In the genomic region with DNA sequence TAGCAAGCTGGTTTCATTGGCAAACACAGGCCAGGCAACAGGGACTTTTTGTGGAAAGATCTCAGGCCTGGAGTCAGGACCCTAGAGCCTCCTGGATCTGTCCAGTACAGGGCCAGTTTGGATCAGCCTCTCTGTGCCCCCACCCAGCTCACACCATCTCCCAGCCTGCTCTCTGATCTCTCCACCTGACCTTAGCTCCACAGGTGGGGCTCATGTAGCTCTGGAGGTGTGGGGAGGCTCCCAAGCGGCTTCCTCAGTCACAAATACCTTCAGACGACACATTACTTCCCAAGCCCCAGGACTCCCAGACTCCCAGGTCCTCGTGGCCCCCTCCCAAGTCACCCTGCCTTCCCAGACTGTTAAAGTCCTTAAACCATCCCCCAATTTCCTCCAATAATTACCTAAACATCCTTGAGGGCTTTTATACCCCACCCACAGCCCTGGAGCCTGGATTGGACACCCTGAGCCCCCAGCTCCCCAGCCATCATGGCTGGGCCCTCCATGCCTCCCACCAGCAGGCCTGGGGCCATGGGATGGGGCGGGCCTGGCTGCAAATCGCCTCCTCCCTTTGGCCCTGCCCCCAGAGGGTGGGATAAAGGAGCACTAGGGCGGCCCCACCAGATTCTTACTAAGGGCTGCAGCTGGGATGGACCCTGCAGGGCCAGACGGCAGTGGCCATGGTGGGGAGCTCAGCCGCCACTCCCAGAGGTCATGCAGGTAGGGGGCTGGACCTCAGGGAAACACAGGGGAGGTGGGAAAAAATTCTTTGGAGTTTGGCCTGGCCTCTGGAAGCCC, we compare ENCODE assay signal across 16 cellular contexts.
"Had no signal": no experiment of that assay in that cellular context is flagged by ENCODE, and none has a peak within 500 bp of the region (broad histone marks: within the 10 kb centered on the region; RNA-seq: fewer than 3 reads in every experiment).

No MANE protein-coding gene starts in this region.

- ATAC-seq: activated CD8-positive, alpha-beta T cell treated with anti-CD3 and anti-CD28 coated beads for 36 hours; esophagus mucosa; naive thymus-derived CD8-positive, alpha-beta T cell had no signal

- FAIRE-seq: TTC549 had no signal

- H3K27ac ChIP-seq: tibial nerve had no signal

- H3K9me3 ChIP-seq: heart right ventricle, tibial nerve had no signal

- DNase-seq: activated CD4-positive, alpha-beta T cell treated with anti-CD3 and anti-CD28 coated beads for 1 hour; activated CD4-positive, alpha-beta T cell treated with anti-CD3 and anti-CD28 coated beads, Interleukin-2, amount 10 ng/mL, durations not matched to agents 7 days and 5 days; activated CD8-positive, alpha-beta T cell treated with anti-CD3 and anti-CD28 coated beads for 36 hours; activated naive CD8-positive, alpha-beta T cell treated with anti-CD3 and anti-CD28 coated beads, Interleukin-2, amount 50 U/mL, for 24 hours; activated T-cell treated with anti-CD3 and anti-CD28 coated beads, Interleukin-2, amount 50 U/mL, for 48 hours; amygdala; caudate nucleus; foreskin fibroblast; heart right ventricle; naive thymus-derived CD8-positive, alpha-beta T cell; occipital lobe; right cardiac atrium; stimulated activated CD4-positive, alpha-beta T cell treated with anti-CD3 and anti-CD28 coated beads, Interleukin-4, amount 100 ng/mL, for 1 hour had no signal

- H3K36me3 ChIP-seq: heart right ventricle, tibial nerve had no signal

- H3K27me3 ChIP-seq: heart right ventricle, tibial nerve had no signal

- H3K4me3 ChIP-seq: heart right ventricle, tibial nerve had no signal

- H3K4me1 ChIP-seq: tibial nerve had no signal
